ENCODE assay signal across 17 cellular contexts in the genomic region with DNA sequence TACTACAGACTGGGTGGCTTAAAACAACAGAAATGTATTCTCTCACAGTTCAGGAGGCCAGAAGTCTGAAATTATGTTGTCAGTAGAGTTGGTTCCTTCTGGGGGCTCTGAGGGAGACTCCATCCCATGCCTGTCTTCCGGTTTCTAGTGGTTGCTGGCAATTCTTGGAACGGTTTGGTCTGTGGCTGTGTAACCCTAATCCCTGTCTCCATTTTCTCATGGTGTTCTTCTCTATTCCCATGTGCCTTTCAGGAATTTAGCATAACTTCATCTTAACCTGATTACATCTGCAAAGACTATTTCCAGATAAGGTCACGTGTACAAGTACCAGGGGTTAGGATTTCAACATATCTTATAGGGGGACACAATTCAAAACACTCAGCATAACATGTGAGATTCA.
"Had no signal": no experiment of that assay in that cellular context is flagged by ENCODE, and none has a peak within 500 bp of the region (broad histone marks: within the 10 kb centered on the region; RNA-seq: fewer than 3 reads in every experiment).

No MANE protein-coding gene starts in this region.

- H3K4me1 Mint-ChIP-seq: endodermal cell, natural killer cell had no signal

- ATAC-seq: activated CD4-positive, CD25-positive, alpha-beta regulatory T cell treated with anti-CD3 and anti-CD28 coated beads, Interleukin-2, amount 50 U/mL, for 24 hours; natural killer cell; sciatic nerve had no signal

- H3K27ac ChIP-seq: dorsolateral prefrontal cortex, left ventricle myocardium inferior, stomach, thoracic aorta had no signal

- DNase-seq: activated CD4-positive, alpha-beta T cell treated with anti-CD3 and anti-CD28 coated beads, Interleukin-2, amount 50 U/mL, for 1 hour; activated naive CD8-positive, alpha-beta T cell treated with anti-CD3 and anti-CD28 coated beads for 36 hours; dorsolateral prefrontal cortex; endodermal cell; kidney; left ventricle myocardium inferior; mesendoderm; natural killer cell; stimulated activated CD4-positive, alpha-beta T cell treated with anti-CD3 and anti-CD28 coated beads, Interleukin-12 subunit alpha, Interleukin-12 subunit beta, amount 100 ng/mL, for 4 hours; stimulated activated CD4-positive, alpha-beta T cell treated with anti-CD3 and anti-CD28 coated beads, Interleukin-2, amount 100 ng/mL, for 24 hours; stomach; T-helper 1 cell; T1000 had no signal

- H3K36me3 ChIP-seq: left ventricle myocardium inferior, stomach, thoracic aorta had no signal

- H3K4me3 Mint-ChIP-seq: activated naive CD8-positive, alpha-beta T cell treated with anti-CD3 and anti-CD28 coated beads for 36 hours; activated T-helper 1 cell treated with anti-CD3 and anti-CD28 coated beads, Interleukin-12 subunit alpha, Interleukin-12 subunit beta, Interleukin-2, Interleukin-4 antibody, amounts not matched to agents 30 ng/mL and 10 ng/mL and 1 ng/mL, durations not matched to agents 14 hours and 24 hours and 36 hours; endodermal cell; natural killer cell had no signal

- H3K9me3 Mint-ChIP-seq: natural killer cell had no signal

- H3K4me1 ChIP-seq: left ventricle myocardium inferior, stomach had no signal

- H3K36me3 Mint-ChIP-seq: natural killer cell had no signal

- H3K27ac Mint-ChIP-seq: activated naive CD8-positive, alpha-beta T cell treated with anti-CD3 and anti-CD28 coated beads for 36 hours; activated T-helper 1 cell treated with anti-CD3 and anti-CD28 coated beads, Interleukin-12 subunit alpha, Interleukin-12 subunit beta, Interleukin-2, Interleukin-4 antibody, amounts not matched to agents 30 ng/mL and 10 ng/mL and 1 ng/mL, durations not matched to agents 14 hours and 24 hours and 36 hours; endodermal cell; natural killer cell had no signal

- H3K4me3 ChIP-seq: dorsolateral prefrontal cortex, left ventricle myocardium inferior, stomach, thoracic aorta had no signal
